Comparison of ENCODE assay signal across 15 cellular contexts in the genomic region with DNA sequence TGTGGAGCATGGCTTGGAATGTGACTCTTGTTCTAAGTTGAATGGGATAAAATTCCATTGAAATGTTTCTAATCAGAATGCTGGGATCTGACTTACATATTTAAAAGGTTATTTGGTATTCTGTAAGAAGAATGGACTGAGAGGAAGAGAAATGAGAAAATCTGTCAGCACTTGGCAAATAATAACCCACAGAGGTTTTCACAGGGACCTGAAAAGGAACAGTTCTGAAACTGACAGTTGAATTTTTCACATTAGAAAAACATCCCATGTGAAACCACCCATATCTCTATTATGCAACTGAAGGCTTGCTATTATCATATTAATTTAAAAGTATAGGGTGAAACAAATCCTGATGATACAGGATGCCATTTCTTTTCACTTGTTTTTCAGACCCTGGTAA.
DNase-seq lines count a peak whose midpoint lies in the region; ATAC-seq and TF ChIP-seq lines count a peak whose summit lies in the region.
"Had no signal": no experiment of that assay in that cellular context is flagged by ENCODE, and none has a peak within 500 bp of the region (broad histone marks: within the 10 kb centered on the region; RNA-seq: fewer than 3 reads in every experiment).

No MANE protein-coding gene starts in this region.

- BruUV-seq in Caco-2 (replicated peaks; lab: Mats Ljungman, UMichigan): no TSS peak

- H3K4me2 ChIP-seq in neuronal stem cell (ENCODE audit: insufficient read depth, low read length, poor library complexity, severe bottlenecking): no peak overlapping the region

- peaks cover 10% of the 10 kb centered on the region for H3K4me1 Mint-ChIP-seq in endodermal cell
- H3K4me1 Mint-ChIP-seq in Caco-2 (ENCODE audit: low read depth, unreplicated experiment): no peaks in the 10 kb centered on the region

- H3K4me3 ChIP-seq in endodermal cell (ENCODE audit: low read length) (no peak overlapping the region), Caco-2 (ENCODE audit: low read depth, low read length) (no peak overlapping the region), gastroesophageal sphincter (no peak overlapping the region), neuronal stem cell (ENCODE audit: low read length in 2 of 2) (no peak overlapping the region)
- H3K4me3 ChIP-seq: heart left ventricle, skin epidermis had no signal

- no peak overlapping the region for H3K4me3 Mint-ChIP-seq in endodermal cell
- no peak overlapping the region for H3K4me3 Mint-ChIP-seq in Caco-2 (ENCODE audit: unreplicated experiment)

- H3K36me3 Mint-ChIP-seq in endodermal cell (ENCODE audit: low read depth): no peaks in the 10 kb centered on the region
- H3K36me3 Mint-ChIP-seq in Caco-2 (ENCODE audit: insufficient read depth, unreplicated experiment): no peaks in the 10 kb centered on the region

- DNase-seq in endodermal cell (no peak), omental fat pad (ENCODE audit: low spot score) (no peak), Caco-2 (no peak), neuronal stem cell (ENCODE audit: low spot score) (no peak)
- DNase-seq: activated naive CD4-positive, alpha-beta T cell treated with Interleukin-2 at 50 U/mL for 16 hours; heart left ventricle; midbrain; NCI-H1048 had no signal

- no peak for TF ChIP-seq CTCF in endodermal cell (conservative IDR thresholded peaks at IDR 0.05)
- TF ChIP-seq CTCF in omental fat pad (IDR thresholded peaks at IDR 0.05): no peak
- TF ChIP-seq CTCF in Caco-2 (IDR thresholded peaks at IDR 0.05; ENCODE audit: insufficient read depth in 1 of 2, low read depth in 1 of 2, low read length in 1 of 2, severe bottlenecking in 1 of 2, unreplicated experiment in 1 of 2): no peak
- TF ChIP-seq CTCF in gastroesophageal sphincter (IDR thresholded peaks at IDR 0.05): no peak

- H3K27ac Mint-ChIP-seq in endodermal cell (no peak overlapping the region), Caco-2 (ENCODE audit: unreplicated experiment) (no peak overlapping the region)

- peak; percentile 62 for ATAC-seq in GM19025 (IDR thresholded peaks at IDR 0.05; ENCODE audit: low read depth, unreplicated experiment)
- peak; percentile 68 for ATAC-seq in GM21723 (IDR thresholded peaks at IDR 0.05; ENCODE audit: unreplicated experiment)
- ATAC-seq in HG03342 (IDR thresholded peaks at IDR 0.05; ENCODE audit: unreplicated experiment): peak; percentile 60
- ATAC-seq in omental fat pad (ENCODE audit: low FRiP score): no peak
- ATAC-seq in gastroesophageal sphincter: no peak
- ATAC-seq: heart left ventricle had no signal

- H4K91ac ChIP-seq in neuronal stem cell (ENCODE audit: low read depth, low read length, poor library complexity): no peak overlapping the region

- intact Hi-C loops in Caco-2 (cut with micrococcal nuclease; ENCODE audit: unreplicated experiment): no loop called here

- H3K23ac ChIP-seq in neuronal stem cell (ENCODE audit: low read depth, low read length, poor library complexity): no peak overlapping the region

- H2BK120ac ChIP-seq in neuronal stem cell (ENCODE audit: low read depth, low read length): no peak overlapping the region

- H3K9ac ChIP-seq in endodermal cell (ENCODE audit: extremely low read depth, low read length, poor library complexity, severe bottlenecking): no peak overlapping the region
- H3K9ac ChIP-seq in neuronal stem cell (ENCODE audit: low read depth, low read length, poor library complexity): no peak overlapping the region

- no peak overlapping the region for H2AFZ ChIP-seq in neuronal stem cell (ENCODE audit: low read length)

- H3K4ac ChIP-seq in neuronal stem cell (ENCODE audit: low read length): no peak overlapping the region

- H4K8ac ChIP-seq in neuronal stem cell (ENCODE audit: low read depth, low read length): no peak overlapping the region

- H3K9me3 ChIP-seq in endodermal cell (ENCODE audit: control insufficient read depth, low read length) (no peaks in the 10 kb centered on the region), Caco-2 (no peaks in the 10 kb centered on the region), gastroesophageal sphincter (peaks cover 0 to 9% (median 0%) of the 10 kb centered on the region in 3 donors), neuronal stem cell (replicated peaks in 1 of 2; ENCODE audit: control insufficient read depth in 2 of 2, insufficient read depth in 1 of 2, low read depth in 1 of 2, low read length in 2 of 2) (peaks cover 0 to 3% of the 10 kb centered on the region in 2 donors)

- no peak for TF ChIP-seq POLR2A in gastroesophageal sphincter (IDR thresholded peaks at IDR 0.05)

- no peaks in the 10 kb centered on the region for H3K79me1 ChIP-seq in neuronal stem cell (ENCODE audit: low read depth, low read length)

- H3K27me3 ChIP-seq in endodermal cell (ENCODE audit: control insufficient read depth, insufficient read depth, low read length, poor library complexity, severe bottlenecking) (no peaks in the 10 kb centered on the region), Caco-2 (replicated peaks; ENCODE audit: control insufficient read depth, insufficient read depth, low read length) (no peaks in the 10 kb centered on the region), gastroesophageal sphincter (no peaks in the 10 kb centered on the region), neuronal stem cell (ENCODE audit: control insufficient read depth in 3 of 3, insufficient read depth in 3 of 3, low read depth in 1 of 3, low read length in 3 of 3) (no peaks in the 10 kb centered on the region)
- H3K27me3 ChIP-seq: heart left ventricle had no signal

- CTCF ChIA-PET in Caco-2 (lab: Charles Lee): no interaction called here

- no peak for TF ChIP-seq EP300 in gastroesophageal sphincter (IDR thresholded peaks at IDR 0.05)

- H3K9me3 Mint-ChIP-seq in endodermal cell (no peaks in the 10 kb centered on the region), Caco-2 (ENCODE audit: unreplicated experiment) (no peaks in the 10 kb centered on the region)

- no peak overlapping the region for H3K18ac ChIP-seq in neuronal stem cell (ENCODE audit: low read length)

- H3K27ac ChIP-seq in endodermal cell (ENCODE audit: low read depth, low read length) (peak overlapping the region; percentile 12), gastroesophageal sphincter (no peak overlapping the region), neuronal stem cell (replicated peaks; ENCODE audit: low read length) (no peak overlapping the region)
- H3K27ac ChIP-seq: C4-2B, heart left ventricle, skin epidermis, VCaP had no signal

- H3K36me3 ChIP-seq in endodermal cell (ENCODE audit: control insufficient read depth, insufficient read depth, low read length) (no peaks in the 10 kb centered on the region), Caco-2 (ENCODE audit: control insufficient read depth, insufficient read depth, low read length) (no peaks in the 10 kb centered on the region), gastroesophageal sphincter (no peaks in the 10 kb centered on the region), neuronal stem cell (replicated peaks in 1 of 2; ENCODE audit: control insufficient read depth in 2 of 2, insufficient read depth in 2 of 2, low read length in 2 of 2) (no peaks in the 10 kb centered on the region)
- H3K36me3 ChIP-seq: heart left ventricle had no signal

- no peak overlapping the region for H2AK5ac ChIP-seq in neuronal stem cell (ENCODE audit: low read depth, low read length)

- POLR2A ChIA-PET in Caco-2 (lab: Charles Lee): no interaction called here

- H3K4me1 ChIP-seq in endodermal cell (ENCODE audit: control insufficient read depth, insufficient read depth, low read length) (no peaks in the 10 kb centered on the region), Caco-2 (no peaks in the 10 kb centered on the region), gastroesophageal sphincter (no peaks in the 10 kb centered on the region), neuronal stem cell (ENCODE audit: control insufficient read depth in 2 of 2, insufficient read depth in 1 of 2, low read depth in 1 of 2, low read length in 2 of 2) (no peaks in the 10 kb centered on the region)

- H3K27me3 Mint-ChIP-seq in endodermal cell (ENCODE audit: insufficient read depth) (no peaks in the 10 kb centered on the region), Caco-2 (ENCODE audit: insufficient read depth, unreplicated experiment) (peaks cover 10% of the 10 kb centered on the region)

- H2BK12ac ChIP-seq in neuronal stem cell (ENCODE audit: low read length): no peak overlapping the region

- no peak overlapping the region for H2BK15ac ChIP-seq in neuronal stem cell (ENCODE audit: low read length)

- no peak overlapping the region for H3K14ac ChIP-seq in neuronal stem cell (ENCODE audit: low read length)

- H2BK5ac ChIP-seq in neuronal stem cell (ENCODE audit: low read length): no peak overlapping the region

Comparison
In these comparisons a context has a peak if more than half of its experiments do, and no peak if none do; other contexts are left out.
1. ATAC-seq: peak in GM19025 (single experiment), GM21723 (single experiment) and HG03342 (single experiment); none in omental fat pad (single experiment) and gastroesophageal sphincter (single experiment).